ENCODE assay signal across 8 cellular contexts in genomic region chr17:38749222-38750043, GRCh38. TPM values are rescaled to one million over a fixed set of nuclear protein-coding genes. Genes with fewer than 3 reads are reported as not detected.
DNase-seq lines count a peak whose midpoint lies in the region; ATAC-seq, FAIRE-seq and TF ChIP-seq lines count a peak whose summit lies in the region.

No MANE protein-coding gene starts in this region.

- H3K4me1 ChIP-seq in A549 = peaks cover 40% of the 10 kb centered on the region
- peaks cover 3 to 41% of the 10 kb centered on the region in 2 donors for H3K4me1 ChIP-seq in ascending aorta

- peak overlapping the region; percentile 82 for H3K4me2 ChIP-seq in A549

- POLR2A ChIA-PET in A549 (lab: Yijun Ruan, JAX) = interaction anchor here (0.6 to 2.0 kb wide), 8 partner anchors 15 to 104 kb away, joined by 3 to 8 read pairs (median 4); partner anchors contain the start of genes CISD3 and RPL23

- H3K4me3 ChIP-seq in A549 (peak overlapping the region; percentile 96), GM12864 (ENCODE audit: low read depth, low read length) (peak overlapping the region; percentile 70), ascending aorta (peak overlapping the region; percentile 83 to 93)

- no peak for FAIRE-seq in A549 (lab: Jason Lieb, UNC)

- TF ChIP-seq RAD21 in A549 (conservative IDR thresholded peaks at IDR 0.05 in 1 of 2, IDR thresholded peaks at IDR 0.05 in 1 of 2) = no peak

- no peaks in the 10 kb centered on the region for H3K27me3 ChIP-seq in ascending aorta

- TF ChIP-seq POLR2A in A549 (IDR thresholded peaks at IDR 0.05; ENCODE audit: low read length) = peak; percentile 96

- H3K36me3 ChIP-seq in ascending aorta = peaks cover under 1 to 5% of the 10 kb centered on the region in 2 donors

- peak; percentile 37 to 55 for ATAC-seq in A549

- H3K9me3 ChIP-seq in A549 (no peaks in the 10 kb centered on the region), ascending aorta (no peaks in the 10 kb centered on the region)

- CTCF ChIA-PET in A549 (lab: Yijun Ruan, JAX) = interaction anchor here (0.6 to 1.4 kb wide), 3 partner anchors 14 to 26 kb away, joined by 3 to 12 read pairs (median 5); no protein-coding TSS in a partner anchor

- TF ChIP-seq CTCF in A549 (IDR thresholded peaks at IDR 0.05) (no peak; the same call in 2 of the 3 replicates), GM12864 (IDR thresholded peaks at IDR 0.05; ENCODE audit: low read depth, low read length, missing control alignments) (no peak), ascending aorta (IDR thresholded peaks at IDR 0.05) (no peak)

- DNase-seq in A549 (ENCODE audit: low read depth in 1 of 2, low spot score in 1 of 2) (peak; percentile 65 to 92), GM12864 (ENCODE audit: low read depth) (no peak), NCI-H460 (ENCODE audit: extremely low read depth, low read depth) (peak; percentile 76), ascending aorta (ENCODE audit: low spot score in 2 of 2) (peak in 1 of 2 donors; percentile 89), hypothalamus (lab: John Stamatoyannopoulos, UW) (peak in 28 of 51 donors; percentile 12 to 59 (median 36)), renal cortical epithelial cell (ENCODE audit: low read depth) (peak; percentile 61), NCI-H128 (lab: John Stamatoyannopoulos, UW; ENCODE audit: unreplicated experiment) (no peak), superior temporal gyrus (ENCODE audit: extremely low spot score) (no peak)

- H3K27ac ChIP-seq in A549 = peak overlapping the region; percentile 90 to 98
- peak overlapping the region; percentile 88 to 89 for H3K27ac ChIP-seq in ascending aorta

- intact Hi-C loops in ascending aorta (cut with DNase I) = loop anchor here (2.0 to 5.0 kb wide), 2 partner anchors 47 to 72 kb away; no protein-coding TSS in a partner anchor

- no peak for TF ChIP-seq EP300 in A549 (IDR thresholded peaks at IDR 0.05)

- 2% methylated on average over 66 of the region's 79 CpGs for WGBS in A549 (ENCODE audit: missing lambda C conversion rate)

TF ChIP-seq in A549, 52 proteins besides CTCF, POLR2A, EP300 and RAD21 (continues in another document):
- TF ChIP-seq ZSCAN20 (CRISPR knock-in tag; IDR thresholded peaks at IDR 0.05) (no peak), CEBPB (IDR thresholded peaks at IDR 0.05) (0 out of 4 replicates have a peak, but pooled peaks of 1 of the 2 experiments have one; percentile 2), ZC3H11A (IDR thresholded peaks at IDR 0.05) (peak; percentile 2; the same call in 1 of the 2 replicates), ESRRA (IDR thresholded peaks at IDR 0.05; ENCODE audit: borderline replicate concordance, low read length) (0 out of 2 replicates have a peak, but pooled peaks have one; percentile 12), TP53 (CRISPR knock-in tag; IDR thresholded peaks at IDR 0.05) (0 out of 2 replicates have a peak, but pooled peaks have one; percentile 37), SREBF2 (IDR thresholded peaks at IDR 0.05) (no peak), BHLHE40 (IDR thresholded peaks at IDR 0.05; ENCODE audit: low read depth, low read length) (no peak), HOXA7 (CRISPR knock-in tag; IDR thresholded peaks at IDR 0.05) (0 out of 2 replicates have a peak, but pooled peaks have one; percentile 36), KDM5A (IDR thresholded peaks at IDR 0.05) (no peak), HOXB13 (CRISPR knock-in tag; IDR thresholded peaks at IDR 0.05; ENCODE audit: low read depth) (no peak), FOXS1 (CRISPR knock-in tag; IDR thresholded peaks at IDR 0.05) (no peak), JUN (IDR thresholded peaks at IDR 0.05) (peak; percentile 53 to 85; a peak in 4 of 5 replicates), MAFK (IDR thresholded peaks at IDR 0.05; ENCODE audit: partially characterized antibody) (no peak), CBX2 (IDR thresholded peaks at IDR 0.05; ENCODE audit: borderline replicate concordance, low read depth) (no peak), FOSB (CRISPR knock-in tag; IDR thresholded peaks at IDR 0.05) (no peak), RNF2 (IDR thresholded peaks at IDR 0.05; ENCODE audit: borderline replicate concordance, low read depth) (no peak), GATA3 (IDR thresholded peaks at IDR 0.05; ENCODE audit: borderline replicate concordance) (0 out of 2 replicates have a peak, but pooled peaks have one; percentile 33), RFX5 (IDR thresholded peaks at IDR 0.05) (no peak), PBX3 (IDR thresholded peaks at IDR 0.05) (peak; percentile 21; the same call in 1 of the 2 replicates)
- TF ChIP-seq, protein P1, sequence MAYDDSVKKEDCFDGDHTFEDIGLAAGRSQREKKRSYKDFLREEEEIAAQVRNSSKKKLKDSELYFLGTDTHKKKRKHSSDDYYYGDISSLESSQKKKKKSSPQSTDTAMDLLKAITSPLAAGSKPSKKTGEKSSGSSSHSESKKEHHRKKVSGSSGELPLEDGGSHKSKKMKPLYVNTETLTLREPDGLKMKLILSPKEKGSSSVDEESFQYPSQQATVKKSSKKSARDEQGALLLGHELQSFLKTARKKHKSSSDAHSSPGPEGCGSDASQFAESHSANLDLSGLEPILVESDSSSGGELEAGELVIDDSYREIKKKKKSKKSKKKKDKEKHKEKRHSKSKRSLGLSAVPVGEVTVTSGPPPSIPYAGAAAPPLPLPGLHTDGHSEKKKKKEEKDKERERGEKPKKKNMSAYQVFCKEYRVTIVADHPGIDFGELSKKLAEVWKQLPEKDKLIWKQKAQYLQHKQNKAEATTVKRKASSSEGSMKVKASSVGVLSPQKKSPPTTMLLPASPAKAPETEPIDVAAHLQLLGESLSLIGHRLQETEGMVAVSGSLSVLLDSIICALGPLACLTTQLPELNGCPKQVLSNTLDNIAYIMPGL (CRISPR knock-in tag; IDR thresholded peaks at IDR 0.05; ENCODE audit: borderline replicate concordance) = no peak

RNA-seq across cellular contexts. Expression of gene PCGF2, which starts 1.3 kb away (rescaled TPM):
- 19.9 and 21.2 TPM in 2 replicates for polyA plus RNA-seq in A549 (2011; rRNA removed)
- 44.9 and 56.9 TPM in 2 replicates for polyA plus RNA-seq in A549 (2012; cell fraction: cytosol; rRNA removed)
- 70.5 and 88.3 TPM in 2 replicates for polyA plus RNA-seq in A549 (2012; cell fraction: nucleus; rRNA removed)
- 33.9 to 43.6 TPM (median 42.5 TPM) in 3 replicates for polyA plus RNA-seq in A549 (2017; fragmentation: RNase III; extraction: RNeasy Plus Mini Kit Qiagen cat#74134 plus additional on column Dnase treatment)
- polyA minus RNA-seq in A549 (2011; rRNA and poly(A)+ RNA removed) = 30.6 and 31.4 TPM in 2 replicates
- total RNA-seq in NCI-H460 (2014; rRNA removed; shearing (Covaris generic)) = 9.1 and 10.4 TPM in 2 replicates
- 6.0 and 7.6 TPM in 2 replicates for polyA plus RNA-seq in NCI-H460 (2014; cell fraction: nucleus; rRNA removed)
- 64.8 TPM for total RNA-seq in ascending aorta
- 1.7 and 8.6 TPM in 2 replicates for total RNA-seq in renal cortical epithelial cell

RNA-seq across cellular contexts. Expression of gene PSMB3, which starts 3.1 kb away (rescaled TPM):
- 417 and 467 TPM in 2 replicates for polyA plus RNA-seq in A549 (2011; rRNA removed)
- 1,169 and 1,263 TPM in 2 replicates for polyA plus RNA-seq in A549 (2012; cell fraction: cytosol; rRNA removed)
- polyA plus RNA-seq in A549 (2012; cell fraction: nucleus; rRNA removed) = 923 and 1,034 TPM in 2 replicates
- polyA plus RNA-seq in A549 (2017; fragmentation: RNase III; extraction: RNeasy Plus Mini Kit Qiagen cat#74134 plus additional on column Dnase treatment) = 463 to 466 TPM (median 465 TPM) in 3 replicates
- polyA minus RNA-seq in A549 (2011; rRNA and poly(A)+ RNA removed) = 409 and 535 TPM in 2 replicates
- 232 and 247 TPM in 2 replicates for total RNA-seq in NCI-H460 (2014; rRNA removed; shearing (Covaris generic))
- 261 and 392 TPM in 2 replicates for polyA plus RNA-seq in NCI-H460 (2014; cell fraction: nucleus; rRNA removed)
- total RNA-seq in ascending aorta = 189 TPM
- total RNA-seq in renal cortical epithelial cell = 129 and 436 TPM in 2 replicates

RNA-seq across cellular contexts. Expression of gene CISD3, which starts 19.3 kb away (rescaled TPM):
- polyA plus RNA-seq in A549 (2011; rRNA removed) (24.5 and 32.6 TPM in 2 replicates), A549 (2017; fragmentation: RNase III; extraction: RNeasy Plus Mini Kit Qiagen cat#74134 plus additional on column Dnase treatment) (33.0 to 35.4 TPM (median 34.3 TPM) in 3 replicates)
- 41.3 and 55.7 TPM in 2 replicates for polyA plus RNA-seq in A549 (2012; cell fraction: cytosol; rRNA removed)
- polyA plus RNA-seq in A549 (2012; cell fraction: nucleus; rRNA removed) = 21.1 and 28.7 TPM in 2 replicates
- 12.7 and 18.5 TPM in 2 replicates for polyA minus RNA-seq in A549 (2011; rRNA and poly(A)+ RNA removed)
- total RNA-seq in NCI-H460 (2014; rRNA removed; shearing (Covaris generic)) = 8.0 and 11.2 TPM in 2 replicates
- polyA plus RNA-seq in NCI-H460 (2014; cell fraction: nucleus; rRNA removed) = 7.7 and 8.2 TPM in 2 replicates
- total RNA-seq in ascending aorta (27.6 TPM), renal cortical epithelial cell (2.0 and 2.4 TPM in 2 replicates)

RNA-seq across cellular contexts. Expression of gene MLLT6, which starts 44.4 kb away (rescaled TPM):
- polyA plus RNA-seq in A549 (2011; rRNA removed) (24.2 and 28.9 TPM in 2 replicates), A549 (2017; fragmentation: RNase III; extraction: RNeasy Plus Mini Kit Qiagen cat#74134 plus additional on column Dnase treatment) (24.6 to 29.9 TPM (median 28.3 TPM) in 3 replicates)
- polyA plus RNA-seq in A549 (2012; cell fraction: cytosol; rRNA removed) = 25.0 and 29.5 TPM in 2 replicates
- polyA plus RNA-seq in A549 (2012; cell fraction: nucleus; rRNA removed) = 62.5 and 83.6 TPM in 2 replicates
- polyA minus RNA-seq in A549 (2011; rRNA and poly(A)+ RNA removed) = 37.2 and 41.1 TPM in 2 replicates
- total RNA-seq in NCI-H460 (2014; rRNA removed; shearing (Covaris generic)) = 39.0 and 39.3 TPM in 2 replicates
- polyA plus RNA-seq in NCI-H460 (2014; cell fraction: nucleus; rRNA removed) = 69.2 and 81.7 TPM in 2 replicates
- total RNA-seq in ascending aorta (100 TPM), renal cortical epithelial cell (23.4 and 47.7 TPM in 2 replicates)

RNA-seq across cellular contexts. Expression of gene PIP4K2B, which starts 49.9 kb away (rescaled TPM):
- polyA plus RNA-seq in A549 (2011; rRNA removed) (40.3 and 42.5 TPM in 2 replicates), A549 (2017; fragmentation: RNase III; extraction: RNeasy Plus Mini Kit Qiagen cat#74134 plus additional on column Dnase treatment) (53.7 to 56.7 TPM (median 55.3 TPM) in 3 replicates)
- 35.4 and 40.9 TPM in 2 replicates for polyA plus RNA-seq in A549 (2012; cell fraction: cytosol; rRNA removed)
- 41.8 and 43.7 TPM in 2 replicates for polyA plus RNA-seq in A549 (2012; cell fraction: nucleus; rRNA removed)
- 49.7 and 56.2 TPM in 2 replicates for polyA minus RNA-seq in A549 (2011; rRNA and poly(A)+ RNA removed)
- 34.7 and 35.6 TPM in 2 replicates for total RNA-seq in NCI-H460 (2014; rRNA removed; shearing (Covaris generic))
- 37.7 and 74.8 TPM in 2 replicates for polyA plus RNA-seq in NCI-H460 (2014; cell fraction: nucleus; rRNA removed)
- total RNA-seq in ascending aorta (45.0 TPM), renal cortical epithelial cell (51.6 and 74.6 TPM in 2 replicates)

Comparison
In these comparisons a context has a peak if more than half of its experiments do, and no peak if none do; other contexts are left out.
1. DNase-seq: peak in A549 (2 of 2), NCI-H460 (single experiment), hypothalamus (28 of 51) and renal cortical epithelial cell (single experiment); none in GM12864 (single experiment), NCI-H128 (single experiment) and superior temporal gyrus (single experiment).
2. Peak in every context shown above with its lines, with median percentiles within 50 percentile points of each other: H3K4me3 ChIP-seq.